Comparison of ENCODE assay signal across 15 cellular contexts in the genomic region with DNA sequence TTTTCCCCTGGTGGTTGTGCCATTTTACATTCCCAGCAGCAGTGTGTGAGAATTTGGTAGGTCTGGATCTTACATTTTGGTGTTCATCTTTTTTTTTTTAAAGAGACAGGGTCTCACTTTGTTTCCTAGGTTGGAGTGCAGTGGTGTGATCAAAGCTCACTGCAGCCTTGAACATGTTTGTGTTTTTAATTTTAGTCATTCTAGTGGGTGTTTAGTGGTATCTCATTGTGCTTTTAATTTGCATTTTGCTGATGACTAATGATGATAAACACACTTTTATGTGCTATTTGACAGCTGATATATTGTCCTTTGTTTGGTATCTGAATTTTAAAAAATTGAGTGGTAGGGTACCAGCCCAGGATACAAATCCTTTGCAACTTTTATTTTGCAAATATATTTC. TPM values are rescaled to one million over a fixed set of nuclear protein-coding genes. Genes with fewer than 3 reads are reported as not detected.
DNase-seq lines count a peak whose midpoint lies in the region; ATAC-seq and TF ChIP-seq lines count a peak whose summit lies in the region.
"Had no signal": no experiment of that assay in that cellular context is flagged by ENCODE, and none has a peak within 500 bp of the region (broad histone marks: within the 10 kb centered on the region; RNA-seq: fewer than 3 reads in every experiment).

No MANE protein-coding gene starts in this region.

- POLR2A ChIA-PET in WTC11 (lab: Charles Lee) = no interaction called here

- DNase-seq in activated naive CD4-positive, alpha-beta T cell treated with anti-CD3 and anti-CD28 coated beads for 36 hours = no peak
- no peak for DNase-seq in activated naive CD4-positive, alpha-beta T cell (lab: John Stamatoyannopoulos, UW)
- DNase-seq in WTC11 (ENCODE audit: low spot score) (no peak), coronary artery (ENCODE audit: low spot score) (peak; percentile 7), RPMI8226 (no peak), right lobe of liver (no peak), NCI-H2196 (lab: John Stamatoyannopoulos, UW; ENCODE audit: unreplicated experiment) (no peak)
- no peak for DNase-seq in stimulated activated effector memory CD8-positive, alpha-beta T cell treated with anti-CD3 and anti-CD28 coated beads, Interleukin-12 subunit alpha, Interleukin-12 subunit beta, amount 100 ng/mL, for 72 hours (ENCODE audit: low spot score in 2 of 2)
- DNase-seq: activated CD4-positive, alpha-beta T cell treated with anti-CD3 and anti-CD28 coated beads for 1 hour; DMS79 treated with DMSO at 0.1 percent for 48 hours; H9; NCI-H1436; NCI-H774; T-helper 9 cell; thyroid gland had no signal

- no peak overlapping the region for H3K27ac ChIP-seq in coronary artery
- no peak overlapping the region for H3K27ac ChIP-seq in right lobe of liver
- H3K27ac ChIP-seq: thyroid gland had no signal

- H3K9me3 Mint-ChIP-seq in activated naive CD4-positive, alpha-beta T cell treated with anti-CD3 and anti-CD28 coated beads for 36 hours = no peaks in the 10 kb centered on the region
- no peaks in the 10 kb centered on the region for H3K9me3 Mint-ChIP-seq in WTC11
- H3K9me3 Mint-ChIP-seq in stimulated activated effector memory CD8-positive, alpha-beta T cell treated with anti-CD3 and anti-CD28 coated beads, Interleukin-12 subunit alpha, Interleukin-12 subunit beta, amount 100 ng/mL, for 72 hours = no peaks in the 10 kb centered on the region
- H3K9me3 Mint-ChIP-seq: H9 had no signal

- intact Hi-C loops in activated naive CD4-positive, alpha-beta T cell treated with anti-CD3 and anti-CD28 coated beads for 36 hours (cut with micrococcal nuclease) = no loop called here
- intact Hi-C loops in right lobe of liver (cut with DNase I) = no loop called here

- no peak overlapping the region for H3K4me3 Mint-ChIP-seq in activated naive CD4-positive, alpha-beta T cell treated with anti-CD3 and anti-CD28 coated beads for 36 hours
- H3K4me3 Mint-ChIP-seq in WTC11 = no peak overlapping the region
- H3K4me3 Mint-ChIP-seq in stimulated activated effector memory CD8-positive, alpha-beta T cell treated with anti-CD3 and anti-CD28 coated beads, Interleukin-12 subunit alpha, Interleukin-12 subunit beta, amount 100 ng/mL, for 72 hours = no peak overlapping the region
- H3K4me3 Mint-ChIP-seq: H9 had no signal

- TF ChIP-seq CTCF in WTC11 (IDR thresholded peaks at IDR 0.05) = no peak
- no peak for TF ChIP-seq CTCF in coronary artery (IDR thresholded peaks at IDR 0.05)
- no peak for TF ChIP-seq CTCF in right lobe of liver (IDR thresholded peaks at IDR 0.05)

- CTCF ChIA-PET in activated naive CD4-positive, alpha-beta T cell treated with anti-CD3 and anti-CD28 coated beads for 36 hours (lab: Charles Lee) = interaction anchor here (0.9 kb wide), 1 partner anchor 77 kb away, joined by 3 read pairs; no protein-coding TSS in a partner anchor
- CTCF ChIA-PET in WTC11 (lab: Charles Lee) = no interaction called here

- no peak for ATAC-seq in WTC11
- peak; percentile 83 for ATAC-seq in stimulated activated effector memory CD8-positive, alpha-beta T cell treated with anti-CD3 and anti-CD28 coated beads, Interleukin-12 subunit alpha, Interleukin-12 subunit beta, amount 100 ng/mL, for 72 hours
- ATAC-seq in right lobe of liver = no peak

- peak overlapping the region; percentile 63 for H3K27ac Mint-ChIP-seq in activated naive CD4-positive, alpha-beta T cell treated with anti-CD3 and anti-CD28 coated beads for 36 hours
- peak overlapping the region; percentile 37; the same call in 1 of the 2 replicates for H3K27ac Mint-ChIP-seq in WTC11
- peak overlapping the region; percentile 86 for H3K27ac Mint-ChIP-seq in stimulated activated effector memory CD8-positive, alpha-beta T cell treated with anti-CD3 and anti-CD28 coated beads, Interleukin-12 subunit alpha, Interleukin-12 subunit beta, amount 100 ng/mL, for 72 hours

- H3K36me3 Mint-ChIP-seq in activated naive CD4-positive, alpha-beta T cell treated with anti-CD3 and anti-CD28 coated beads for 36 hours (ENCODE audit: low read depth) = peaks cover 43% of the 10 kb centered on the region
- H3K36me3 Mint-ChIP-seq in WTC11 = peaks cover 87% of the 10 kb centered on the region
- H3K36me3 Mint-ChIP-seq in stimulated activated effector memory CD8-positive, alpha-beta T cell treated with anti-CD3 and anti-CD28 coated beads, Interleukin-12 subunit alpha, Interleukin-12 subunit beta, amount 100 ng/mL, for 72 hours = peaks cover 100% of the 10 kb centered on the region

- no peak for TF ChIP-seq POLR2A in right lobe of liver (IDR thresholded peaks at IDR 0.05)

- no peaks in the 10 kb centered on the region for H3K27me3 Mint-ChIP-seq in activated naive CD4-positive, alpha-beta T cell treated with anti-CD3 and anti-CD28 coated beads for 36 hours (ENCODE audit: low read depth)
- H3K27me3 Mint-ChIP-seq in WTC11 (ENCODE audit: low read depth) = no peaks in the 10 kb centered on the region

- peaks cover 7 to 77% (median 35%) of the 10 kb centered on the region in 4 donors for H3K36me3 ChIP-seq in right lobe of liver

- no peaks in the 10 kb centered on the region for H3K4me1 ChIP-seq in right lobe of liver
- H3K4me1 ChIP-seq: thyroid gland had no signal

- no peaks in the 10 kb centered on the region for H3K9me3 ChIP-seq in right lobe of liver
- H3K9me3 ChIP-seq: thyroid gland had no signal

- H3K4me3 ChIP-seq in coronary artery (no peak overlapping the region), right lobe of liver (no peak overlapping the region)
- H3K4me3 ChIP-seq: thyroid gland had no signal

- peaks cover 21% of the 10 kb centered on the region for H3K4me1 Mint-ChIP-seq in activated naive CD4-positive, alpha-beta T cell treated with anti-CD3 and anti-CD28 coated beads for 36 hours (ENCODE audit: low read depth)
- H3K4me1 Mint-ChIP-seq in WTC11 = peaks cover 2% of the 10 kb centered on the region; the same call in 1 of the 2 replicates
- peaks cover 28% of the 10 kb centered on the region for H3K4me1 Mint-ChIP-seq in stimulated activated effector memory CD8-positive, alpha-beta T cell treated with anti-CD3 and anti-CD28 coated beads, Interleukin-12 subunit alpha, Interleukin-12 subunit beta, amount 100 ng/mL, for 72 hours

- no peaks in the 10 kb centered on the region for H3K27me3 ChIP-seq in right lobe of liver
- H3K27me3 ChIP-seq: thyroid gland had no signal

TF ChIP-seq in WTC11, 78 proteins besides CTCF, POLR2A, EP300 and RAD21:
- TF ChIP-seq ZNF138 (CRISPR knock-in tag; conservative IDR thresholded peaks at IDR 0.05) = no peak
- TF ChIP-seq ZNF121 (CRISPR knock-in tag; IDR thresholded peaks at IDR 0.05) = no peak
- TF ChIP-seq E2F4 (CRISPR knock-in tag; IDR thresholded peaks at IDR 0.05; ENCODE audit: borderline replicate concordance, low read depth) = no peak
- TF ChIP-seq FOXP1 (CRISPR knock-in tag; IDR thresholded peaks at IDR 0.05; ENCODE audit: borderline replicate concordance) = no peak
- TF ChIP-seq SOX15 (CRISPR knock-in tag; IDR thresholded peaks at IDR 0.05) = no peak
- no peak for TF ChIP-seq AR (CRISPR knock-in tag; IDR thresholded peaks at IDR 0.05)
- no peak for TF ChIP-seq ZNF396 (CRISPR knock-in tag; IDR thresholded peaks at IDR 0.05; ENCODE audit: borderline replicate concordance)

RNA-seq across cellular contexts. Expression of gene POMT1, which starts 53.4 kb away (rescaled TPM):
- total RNA-seq in activated naive CD4-positive, alpha-beta T cell treated with anti-CD3 and anti-CD28 coated beads for 36 hours = 10 to 100 TPM; 28.7 to 33.8 TPM
- total RNA-seq in WTC11 (2021) = 35.2 to 36.4 TPM (median 36.2 TPM) in 3 replicates
- total RNA-seq in right lobe of liver = 10 to 100 TPM; 14.3 to 17.7 (median 15.7) TPM

RNA-seq across cellular contexts. Expression of gene PRRC2B, which starts 55.4 kb away (rescaled TPM):
- total RNA-seq in activated naive CD4-positive, alpha-beta T cell treated with anti-CD3 and anti-CD28 coated beads for 36 hours = 100 to 1,000 TPM; 157 to 171 TPM
- total RNA-seq in WTC11 (2021) = 272 to 314 TPM (median 311 TPM) in 3 replicates
- 10 to 100 TPM; 53.7 to 82.6 (median 57.3) TPM for total RNA-seq in right lobe of liver
